ENCODE assay signal across 7 cellular contexts in genomic region chrX:152173923-152174322, GRCh38. TPM values are rescaled to one million over a fixed set of nuclear protein-coding genes. Genes with fewer than 3 reads are reported as not detected.
"Had no signal": no experiment of that assay in that cellular context is flagged by ENCODE, and none has a peak within 500 bp of the region (broad histone marks: within the 10 kb centered on the region; RNA-seq: fewer than 3 reads in every experiment).

No MANE protein-coding gene starts in this region.

RNA-seq across cellular contexts. Expression of gene MAGEA10, which starts 35.5 kb away (rescaled TPM):
- total RNA-seq: GM23248, GM23338, H1, H4, H7, H9, HFFc6 had no signal
- polyA plus RNA-seq: GM23248, GM23338, H1 had no signal
